ENCODE assay signal across 8 cellular contexts in the genomic region with DNA sequence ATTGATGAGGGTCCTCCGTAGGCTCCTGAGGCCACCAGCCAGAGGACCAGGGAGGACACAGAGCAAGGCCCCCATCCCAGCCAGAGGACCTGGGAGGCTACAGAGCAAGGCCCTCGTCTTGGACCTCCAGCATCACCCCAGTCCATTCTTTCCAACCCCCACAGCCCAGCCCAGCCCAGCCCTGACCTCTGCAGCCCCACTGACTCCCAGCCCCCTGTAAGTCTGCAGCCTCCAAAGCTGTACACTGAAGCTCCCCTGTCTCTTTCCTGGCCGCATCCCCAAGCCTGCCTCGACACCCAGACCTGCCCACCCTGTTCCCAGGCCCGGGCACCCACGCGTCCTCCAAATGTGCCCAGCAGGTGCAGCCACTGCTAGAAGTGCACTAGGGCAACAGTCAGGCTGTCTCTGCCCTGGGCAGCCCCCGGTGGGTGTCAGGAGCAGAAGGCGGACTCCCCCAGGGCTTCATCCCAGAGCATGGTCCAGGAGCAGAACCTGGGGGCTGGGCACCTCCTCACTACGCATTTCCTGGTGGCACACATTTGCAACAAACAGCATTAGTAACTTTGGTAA. TPM values are rescaled to one million over a fixed set of nuclear protein-coding genes. Genes with fewer than 3 reads are reported as not detected.
DNase-seq lines count a peak whose midpoint lies in the region; ATAC-seq and TF ChIP-seq lines count a peak whose summit lies in the region.

No MANE protein-coding gene starts in this region.

- H3K27ac ChIP-seq in hepatocyte, result peak overlapping the region; percentile 46
- peak overlapping the region in 12 of 21 experiments; percentile 58 to 88 (median 79) for H3K27ac ChIP-seq in skin epidermis

- H3K4me1 ChIP-seq in hepatocyte (ENCODE audit: insufficient read depth), result peaks cover 39% of the 10 kb centered on the region

- no peaks in the 10 kb centered on the region for H3K27me3 ChIP-seq in hepatocyte

- H3K27me3 Mint-ChIP-seq in activated T-helper 1 cell treated with anti-CD3 and anti-CD28 coated beads, Interleukin-12 subunit alpha, Interleukin-12 subunit beta, Interleukin-2, Interleukin-4 antibody, amounts not matched to agents 30 ng/mL and 10 ng/mL and 1 ng/mL, durations not matched to agents 14 hours and 24 hours and 36 hours (ENCODE audit: insufficient read depth), result peaks cover 1% of the 10 kb centered on the region

- peaks cover 42% of the 10 kb centered on the region for H4K20me1 ChIP-seq in hepatocyte (ENCODE audit: insufficient read depth, poor library complexity, severe bottlenecking)

- no peak overlapping the region for H2AFZ ChIP-seq in hepatocyte

- peak overlapping the region; percentile 99 for H3K4me2 ChIP-seq in hepatocyte

- peaks cover 63% of the 10 kb centered on the region for H3K79me2 ChIP-seq in hepatocyte

- TF ChIP-seq CTCF in HFF-Myc (IDR thresholded peaks at IDR 0.05; ENCODE audit: low read depth, low read length, missing control alignments) (no peak), hepatocyte (IDR thresholded peaks at IDR 0.05; ENCODE audit: poor library complexity) (no peak)

- DNase-seq in HFF-Myc (ENCODE audit: extremely low read depth, low read depth) (no peak), hepatocyte (ENCODE audit: low spot score) (no peak), DMS53 (lab: John Stamatoyannopoulos, UW) (no peak), cerebellar nuclear complex (lab: John Stamatoyannopoulos, UW) (no peak)
- DNase-seq in activated T-helper 1 cell treated with anti-CD3 and anti-CD28 coated beads, Interleukin-12 subunit alpha, Interleukin-12 subunit beta, Interleukin-2, Interleukin-4 antibody, amounts not matched to agents 30 ng/mL and 10 ng/mL and 1 ng/mL, durations not matched to agents 14 hours and 24 hours and 36 hours (ENCODE audit: low spot score), result no peak

- peaks cover 12% of the 10 kb centered on the region for H3K4me1 Mint-ChIP-seq in activated T-helper 1 cell treated with anti-CD3 and anti-CD28 coated beads, Interleukin-12 subunit alpha, Interleukin-12 subunit beta, Interleukin-2, Interleukin-4 antibody, amounts not matched to agents 30 ng/mL and 10 ng/mL and 1 ng/mL, durations not matched to agents 14 hours and 24 hours and 36 hours (ENCODE audit: low read depth)

- H3K36me3 ChIP-seq in hepatocyte (replicated peaks; ENCODE audit: insufficient read depth, low read depth), result no peaks in the 10 kb centered on the region

- intact Hi-C loops in activated T-helper 1 cell treated with anti-CD3 and anti-CD28 coated beads, Interleukin-12 subunit alpha, Interleukin-12 subunit beta, Interleukin-2, Interleukin-4 antibody, amounts not matched to agents 30 ng/mL and 10 ng/mL and 1 ng/mL, durations not matched to agents 14 hours and 24 hours and 36 hours (cut with micrococcal nuclease), result no loop called here

- H3K27ac Mint-ChIP-seq in activated T-helper 1 cell treated with anti-CD3 and anti-CD28 coated beads, Interleukin-12 subunit alpha, Interleukin-12 subunit beta, Interleukin-2, Interleukin-4 antibody, amounts not matched to agents 30 ng/mL and 10 ng/mL and 1 ng/mL, durations not matched to agents 14 hours and 24 hours and 36 hours, result no peak overlapping the region

- H3K9me3 Mint-ChIP-seq in activated T-helper 1 cell treated with anti-CD3 and anti-CD28 coated beads, Interleukin-12 subunit alpha, Interleukin-12 subunit beta, Interleukin-2, Interleukin-4 antibody, amounts not matched to agents 30 ng/mL and 10 ng/mL and 1 ng/mL, durations not matched to agents 14 hours and 24 hours and 36 hours, result no peaks in the 10 kb centered on the region

- H3K36me3 Mint-ChIP-seq in activated T-helper 1 cell treated with anti-CD3 and anti-CD28 coated beads, Interleukin-12 subunit alpha, Interleukin-12 subunit beta, Interleukin-2, Interleukin-4 antibody, amounts not matched to agents 30 ng/mL and 10 ng/mL and 1 ng/mL, durations not matched to agents 14 hours and 24 hours and 36 hours (ENCODE audit: low read depth), result no peaks in the 10 kb centered on the region

- ATAC-seq in GM18907 (IDR thresholded peaks at IDR 0.05; ENCODE audit: unreplicated experiment) (no peak), HG02759 (IDR thresholded peaks at IDR 0.05; ENCODE audit: unreplicated experiment) (no peak)

- no peaks in the 10 kb centered on the region for H3K9me3 ChIP-seq in hepatocyte (ENCODE audit: low read depth)

- WGBS in hepatocyte (ENCODE audit: low lambda C conversion rate, missing lambda C conversion rate), result 92% methylated on average over 10 of the region's 10 CpGs

- peak overlapping the region; percentile 83 for H3K4me3 ChIP-seq in HFF-Myc (replicated peaks; ENCODE audit: low read depth, low read length)
- no peak overlapping the region for H3K4me3 ChIP-seq in hepatocyte
- H3K4me3 ChIP-seq in skin epidermis, result peak overlapping the region in 2 of 7 experiments; percentile 76 to 90

- H3K9me2 ChIP-seq in hepatocyte (replicated peaks; ENCODE audit: insufficient read depth), result no peaks in the 10 kb centered on the region

- peak overlapping the region; percentile 82 for H3K4me3 Mint-ChIP-seq in activated T-helper 1 cell treated with anti-CD3 and anti-CD28 coated beads, Interleukin-12 subunit alpha, Interleukin-12 subunit beta, Interleukin-2, Interleukin-4 antibody, amounts not matched to agents 30 ng/mL and 10 ng/mL and 1 ng/mL, durations not matched to agents 14 hours and 24 hours and 36 hours

RNA-seq across cellular contexts. Expression of a gene that starts 2.1 kb away (rescaled TPM):
- total RNA-seq in activated T-helper 1 cell treated with anti-CD3 and anti-CD28 coated beads, Interleukin-12 subunit alpha, Interleukin-12 subunit beta, Interleukin-2, Interleukin-4 antibody, amounts not matched to agents 30 ng/mL and 10 ng/mL and 1 ng/mL, durations not matched to agents 14 hours and 24 hours and 36 hours, result 66.5 and 72.2 TPM in 2 replicates
- total RNA-seq in hepatocyte, result 58.0 and 61.6 TPM in 2 replicates
- polyA plus RNA-seq in hepatocyte, result 49.1 and 50.5 TPM in 2 replicates

RNA-seq across cellular contexts. Expression of a gene that starts 11.2 kb away (rescaled TPM):
- total RNA-seq in activated T-helper 1 cell treated with anti-CD3 and anti-CD28 coated beads, Interleukin-12 subunit alpha, Interleukin-12 subunit beta, Interleukin-2, Interleukin-4 antibody, amounts not matched to agents 30 ng/mL and 10 ng/mL and 1 ng/mL, durations not matched to agents 14 hours and 24 hours and 36 hours, result 0.18 and 0.20 TPM in 2 replicates
- total RNA-seq in hepatocyte, result 138 and 155 TPM in 2 replicates
- polyA plus RNA-seq in hepatocyte, result 242 and 261 TPM in 2 replicates

RNA-seq across cellular contexts. Expression of a gene that starts 16.0 kb away (rescaled TPM):
- 0.22 and 0.34 TPM in 2 replicates for total RNA-seq in activated T-helper 1 cell treated with anti-CD3 and anti-CD28 coated beads, Interleukin-12 subunit alpha, Interleukin-12 subunit beta, Interleukin-2, Interleukin-4 antibody, amounts not matched to agents 30 ng/mL and 10 ng/mL and 1 ng/mL, durations not matched to agents 14 hours and 24 hours and 36 hours
- 0.17 TPM in 1 of 2 replicates, not detected in the other for total RNA-seq in hepatocyte
- 0.42 and 1.0 TPM in 2 replicates for polyA plus RNA-seq in hepatocyte

RNA-seq across cellular contexts. Expression of a gene that starts 22.5 kb away (rescaled TPM):
- 13.6 and 14.6 TPM in 2 replicates for total RNA-seq in activated T-helper 1 cell treated with anti-CD3 and anti-CD28 coated beads, Interleukin-12 subunit alpha, Interleukin-12 subunit beta, Interleukin-2, Interleukin-4 antibody, amounts not matched to agents 30 ng/mL and 10 ng/mL and 1 ng/mL, durations not matched to agents 14 hours and 24 hours and 36 hours
- 12.8 and 22.9 TPM in 2 replicates for total RNA-seq in hepatocyte
- polyA plus RNA-seq in hepatocyte, result 43.2 and 45.6 TPM in 2 replicates

RNA-seq across cellular contexts. Expression of a gene that starts 22.7 kb away (rescaled TPM):
- total RNA-seq in activated T-helper 1 cell treated with anti-CD3 and anti-CD28 coated beads, Interleukin-12 subunit alpha, Interleukin-12 subunit beta, Interleukin-2, Interleukin-4 antibody, amounts not matched to agents 30 ng/mL and 10 ng/mL and 1 ng/mL, durations not matched to agents 14 hours and 24 hours and 36 hours, result 144 and 147 TPM in 2 replicates
- total RNA-seq in hepatocyte, result 72.1 and 80.6 TPM in 2 replicates
- 73.7 and 80.4 TPM in 2 replicates for polyA plus RNA-seq in hepatocyte

Comparison
In these comparisons a context has a peak if more than half of its experiments do, and no peak if none do; other contexts are left out.
1. RNA of a gene that starts 11.2 kb away (total RNA-seq): 138 to 155 TPM in hepatocyte; 0.18 to 0.20 TPM in activated T-helper 1 cell treated with anti-CD3 and anti-CD28 coated beads, Interleukin-12 subunit alpha, Interleukin-12 subunit beta, Interleukin-2, Interleukin-4 antibody, amounts not matched to agents 30 ng/mL and 10 ng/mL and 1 ng/mL, durations not matched to agents 14 hours and 24 hours and 36 hours; every median in the first group is over 100 times any median in the second.